In the genomic region with DNA sequence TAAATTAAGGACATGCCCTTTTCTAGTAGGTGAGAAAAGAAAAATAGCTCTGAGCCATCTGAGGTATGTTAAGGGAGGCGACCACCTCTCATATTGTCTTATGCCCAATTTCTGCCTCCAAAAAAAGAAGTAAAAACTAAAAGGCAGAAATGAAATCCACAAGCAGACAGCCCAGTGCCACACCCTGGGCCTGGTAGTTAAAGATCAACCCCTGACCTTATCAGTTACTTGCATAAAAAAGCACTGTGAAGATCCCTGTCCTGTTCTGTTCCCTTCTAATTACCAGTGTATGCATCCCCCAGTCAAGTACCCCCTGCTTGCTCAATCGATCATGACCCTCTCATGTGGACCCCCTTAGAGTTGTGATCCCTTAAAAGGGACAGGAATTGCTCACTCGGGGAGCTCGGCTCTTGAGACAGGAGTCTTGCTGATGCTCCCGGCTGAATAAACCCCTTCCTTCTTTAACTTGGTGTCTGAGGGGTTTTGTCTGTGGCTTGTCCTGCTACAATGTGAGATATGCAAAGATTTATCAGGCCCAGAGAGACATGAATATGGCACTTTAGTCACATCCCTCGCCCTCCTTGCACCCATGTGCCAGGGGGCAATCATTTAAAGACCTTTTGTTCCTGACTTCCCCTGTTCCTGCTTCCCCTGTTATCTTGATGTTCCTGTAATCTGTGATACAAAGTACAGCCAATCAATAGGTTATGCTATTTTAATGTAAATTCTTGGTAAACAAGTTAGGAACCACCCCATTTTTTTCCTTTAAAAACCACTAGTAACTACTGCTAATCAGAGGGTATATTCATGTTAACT, we compare ENCODE assay signal across 2 cellular contexts.
TF ChIP-seq lines count a peak whose summit lies in the region.

No MANE protein-coding gene starts in this region.

TF ChIP-seq in K562, 482 proteins besides CTCF, POLR2A, EP300 and RAD21:
- peak; percentile 41 to 58; a peak in 1 of 4 replicates for TF ChIP-seq TRIM24 (IDR thresholded peaks at IDR 0.05)
- TF ChIP-seq, protein P1, sequence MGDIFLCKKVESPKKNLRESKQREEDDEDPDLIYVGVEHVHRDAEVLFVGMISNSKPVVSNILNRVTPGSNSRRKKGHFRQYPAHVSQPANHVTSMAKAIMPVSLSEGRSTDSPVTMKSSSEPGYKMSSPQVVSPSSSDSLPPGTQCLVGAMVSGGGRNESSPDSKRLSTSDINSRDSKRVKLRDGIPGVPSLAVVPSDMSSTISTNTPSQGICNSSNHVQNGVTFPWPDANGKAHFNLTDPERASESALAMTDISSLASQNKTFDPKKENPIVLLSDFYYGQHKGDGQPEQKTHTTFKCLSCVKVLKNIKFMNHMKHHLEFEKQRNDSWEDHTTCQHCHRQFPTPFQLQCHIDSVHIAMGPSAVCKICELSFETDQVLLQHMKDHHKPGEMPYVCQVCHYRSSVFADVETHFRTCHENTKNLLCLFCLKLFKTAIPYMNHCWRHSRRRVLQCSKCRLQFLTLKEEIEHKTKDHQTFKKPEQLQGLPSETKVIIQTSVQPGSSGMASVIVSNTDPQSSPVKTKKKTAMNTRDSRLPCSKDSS (IDR thresholded peaks at IDR 0.05; ENCODE audit: low read depth, partially characterized antibody) = peak; percentile 61
- 0 out of 2 replicates have a peak, but pooled peaks have one; percentile 25 for TF ChIP-seq CBX1 (IDR thresholded peaks at IDR 0.05; ENCODE audit: low read depth)
- peak; percentile 75; the same call in 1 of the 2 replicates for TF ChIP-seq TRIM28 (IDR thresholded peaks at IDR 0.05)
- 0 out of 2 replicates have a peak, but pooled peaks have one; percentile 12 for TF ChIP-seq CC2D1A (IDR thresholded peaks at IDR 0.05)

TF ChIP-seq in liver, 16 proteins besides CTCF, POLR2A, EP300 and RAD21:
- TF ChIP-seq HNF4A (conservative IDR thresholded peaks at IDR 0.05) = peak; percentile 48 to 61
